1 cellular context compared by ENCODE assay signal in the genomic region with DNA sequence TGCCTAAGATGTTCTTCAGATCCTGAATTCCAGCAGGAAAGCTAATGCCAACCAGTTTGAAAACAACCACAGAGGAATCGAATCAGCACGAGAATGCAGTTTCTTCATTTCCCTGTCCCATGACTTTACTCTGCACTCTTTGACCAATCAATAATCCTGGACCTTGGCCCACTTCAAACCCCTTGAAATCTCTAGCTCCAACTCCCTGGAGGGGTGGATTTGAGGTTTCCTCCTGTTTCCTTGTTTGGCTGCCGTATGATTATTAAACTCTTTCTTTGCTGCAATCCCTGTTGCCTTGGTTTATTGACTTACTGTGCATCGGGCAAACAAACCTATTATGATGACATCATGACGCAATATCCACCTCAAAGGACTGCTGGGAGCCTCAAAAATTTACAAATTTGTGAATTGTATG.
TF ChIP-seq lines count a peak whose summit lies in the region.

No MANE protein-coding gene starts in this region.

TF ChIP-seq in HepG2, 621 proteins besides CTCF, POLR2A, EP300 and RAD21 (continued from another document and continues in another):
- TF ChIP-seq CEBPZ (IDR thresholded peaks at IDR 0.05; ENCODE audit: low read length) (no peak), ZNF768 (CRISPR knock-in tag; IDR thresholded peaks at IDR 0.05) (no peak), RCOR2 (CRISPR knock-in tag; IDR thresholded peaks at IDR 0.05) (peak; percentile 72), AFF4 (CRISPR knock-in tag; IDR thresholded peaks at IDR 0.05) (no peak), TBP (CRISPR knock-in tag; IDR thresholded peaks at IDR 0.05) (no peak), ZNF781 (CRISPR knock-in tag; IDR thresholded peaks at IDR 0.05; ENCODE audit: borderline replicate concordance, not compliant biosample characterization) (no peak), FOXC1 (CRISPR knock-in tag; IDR thresholded peaks at IDR 0.05; ENCODE audit: borderline replicate concordance) (no peak), ZIK1 (CRISPR knock-in tag; IDR thresholded peaks at IDR 0.05; ENCODE audit: borderline replicate concordance, low read depth) (no peak), FIP1L1 (IDR thresholded peaks at IDR 0.05; ENCODE audit: borderline replicate concordance, insufficient read depth, low read depth, low read length) (no peak), IKZF5 (CRISPR knock-in tag; IDR thresholded peaks at IDR 0.05) (peak; percentile 53; the same call in 1 of the 2 replicates), KLF13 (CRISPR knock-in tag; IDR thresholded peaks at IDR 0.05) (no peak), KLF16 (CRISPR knock-in tag; IDR thresholded peaks at IDR 0.05) (peak in 1 of 2 experiments; percentile 73; a peak in 2 of 4 replicates), ZNF674 (CRISPR knock-in tag; IDR thresholded peaks at IDR 0.05; ENCODE audit: low read depth) (no peak), HNF4A (CRISPR knock-in tag; IDR thresholded peaks at IDR 0.05) (peak; percentile 91), ZNF460 (CRISPR knock-in tag; IDR thresholded peaks at IDR 0.05; ENCODE audit: borderline replicate concordance) (no peak), HNF1B (CRISPR knock-in tag; IDR thresholded peaks at IDR 0.05) (no peak), FOXP1 (IDR thresholded peaks at IDR 0.05) (no peak), FOXP1 (CRISPR knock-in tag; IDR thresholded peaks at IDR 0.05) (peak; percentile 85), FOSL1 (CRISPR knock-in tag; IDR thresholded peaks at IDR 0.05; ENCODE audit: borderline replicate concordance) (no peak), BCL6 (CRISPR knock-in tag; IDR thresholded peaks at IDR 0.05) (peak; percentile 82), ZNF772 (CRISPR knock-in tag; IDR thresholded peaks at IDR 0.05) (no peak), ZNF326 (CRISPR knock-in tag; IDR thresholded peaks at IDR 0.05; ENCODE audit: borderline replicate concordance) (no peak), EHMT2 (IDR thresholded peaks at IDR 0.05; ENCODE audit: borderline replicate concordance, low read depth, low read length) (no peak), ZNF83 (CRISPR knock-in tag; IDR thresholded peaks at IDR 0.05; ENCODE audit: borderline replicate concordance) (no peak), KLF6 (CRISPR knock-in tag; IDR thresholded peaks at IDR 0.05) (peak; percentile 49; the same call in 1 of the 2 replicates), ZNF180 (CRISPR knock-in tag; IDR thresholded peaks at IDR 0.05; ENCODE audit: borderline replicate concordance, low read depth) (no peak), ZNF703 (CRISPR knock-in tag; IDR thresholded peaks at IDR 0.05; ENCODE audit: borderline replicate concordance) (no peak), KAT7 (CRISPR knock-in tag; IDR thresholded peaks at IDR 0.05; ENCODE audit: borderline replicate concordance) (no peak), SRSF1 (optimal IDR thresholded peaks at IDR 0.05; ENCODE audit: low read depth, low read length) (no peak), FOXJ3 (CRISPR knock-in tag; IDR thresholded peaks at IDR 0.05; ENCODE audit: borderline replicate concordance) (peak; percentile 92), ZNF792 (CRISPR knock-in tag; IDR thresholded peaks at IDR 0.05) (no peak), ZNF543 (CRISPR knock-in tag; IDR thresholded peaks at IDR 0.05) (no peak), SNAI1 (CRISPR knock-in tag; IDR thresholded peaks at IDR 0.05; ENCODE audit: borderline replicate concordance) (no peak), LRRFIP1 (CRISPR knock-in tag; conservative IDR thresholded peaks at IDR 0.05) (no peak), ZMYM4 (CRISPR knock-in tag; IDR thresholded peaks at IDR 0.05) (peak; percentile 71), ARID2 (CRISPR knock-in tag; IDR thresholded peaks at IDR 0.05; ENCODE audit: borderline replicate concordance) (no peak)
- TF ChIP-seq, protein P1, sequence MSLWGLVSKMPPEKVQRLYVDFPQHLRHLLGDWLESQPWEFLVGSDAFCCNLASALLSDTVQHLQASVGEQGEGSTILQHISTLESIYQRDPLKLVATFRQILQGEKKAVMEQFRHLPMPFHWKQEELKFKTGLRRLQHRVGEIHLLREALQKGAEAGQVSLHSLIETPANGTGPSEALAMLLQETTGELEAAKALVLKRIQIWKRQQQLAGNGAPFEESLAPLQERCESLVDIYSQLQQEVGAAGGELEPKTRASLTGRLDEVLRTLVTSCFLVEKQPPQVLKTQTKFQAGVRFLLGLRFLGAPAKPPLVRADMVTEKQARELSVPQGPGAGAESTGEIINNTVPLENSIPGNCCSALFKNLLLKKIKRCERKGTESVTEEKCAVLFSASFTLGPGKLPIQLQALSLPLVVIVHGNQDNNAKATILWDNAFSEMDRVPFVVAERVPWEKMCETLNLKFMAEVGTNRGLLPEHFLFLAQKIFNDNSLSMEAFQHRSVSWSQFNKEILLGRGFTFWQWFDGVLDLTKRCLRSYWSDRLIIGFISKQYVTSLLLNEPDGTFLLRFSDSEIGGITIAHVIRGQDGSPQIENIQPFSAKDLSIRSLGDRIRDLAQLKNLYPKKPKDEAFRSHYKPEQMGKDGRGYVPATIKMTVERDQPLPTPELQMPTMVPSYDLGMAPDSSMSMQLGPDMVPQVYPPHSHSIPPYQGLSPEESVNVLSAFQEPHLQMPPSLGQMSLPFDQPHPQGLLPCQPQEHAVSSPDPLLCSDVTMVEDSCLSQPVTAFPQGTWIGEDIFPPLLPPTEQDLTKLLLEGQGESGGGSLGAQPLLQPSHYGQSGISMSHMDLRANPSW (CRISPR knock-in tag; IDR thresholded peaks at IDR 0.05; ENCODE audit: borderline replicate concordance): no peak
- TF ChIP-seq, protein P2, sequence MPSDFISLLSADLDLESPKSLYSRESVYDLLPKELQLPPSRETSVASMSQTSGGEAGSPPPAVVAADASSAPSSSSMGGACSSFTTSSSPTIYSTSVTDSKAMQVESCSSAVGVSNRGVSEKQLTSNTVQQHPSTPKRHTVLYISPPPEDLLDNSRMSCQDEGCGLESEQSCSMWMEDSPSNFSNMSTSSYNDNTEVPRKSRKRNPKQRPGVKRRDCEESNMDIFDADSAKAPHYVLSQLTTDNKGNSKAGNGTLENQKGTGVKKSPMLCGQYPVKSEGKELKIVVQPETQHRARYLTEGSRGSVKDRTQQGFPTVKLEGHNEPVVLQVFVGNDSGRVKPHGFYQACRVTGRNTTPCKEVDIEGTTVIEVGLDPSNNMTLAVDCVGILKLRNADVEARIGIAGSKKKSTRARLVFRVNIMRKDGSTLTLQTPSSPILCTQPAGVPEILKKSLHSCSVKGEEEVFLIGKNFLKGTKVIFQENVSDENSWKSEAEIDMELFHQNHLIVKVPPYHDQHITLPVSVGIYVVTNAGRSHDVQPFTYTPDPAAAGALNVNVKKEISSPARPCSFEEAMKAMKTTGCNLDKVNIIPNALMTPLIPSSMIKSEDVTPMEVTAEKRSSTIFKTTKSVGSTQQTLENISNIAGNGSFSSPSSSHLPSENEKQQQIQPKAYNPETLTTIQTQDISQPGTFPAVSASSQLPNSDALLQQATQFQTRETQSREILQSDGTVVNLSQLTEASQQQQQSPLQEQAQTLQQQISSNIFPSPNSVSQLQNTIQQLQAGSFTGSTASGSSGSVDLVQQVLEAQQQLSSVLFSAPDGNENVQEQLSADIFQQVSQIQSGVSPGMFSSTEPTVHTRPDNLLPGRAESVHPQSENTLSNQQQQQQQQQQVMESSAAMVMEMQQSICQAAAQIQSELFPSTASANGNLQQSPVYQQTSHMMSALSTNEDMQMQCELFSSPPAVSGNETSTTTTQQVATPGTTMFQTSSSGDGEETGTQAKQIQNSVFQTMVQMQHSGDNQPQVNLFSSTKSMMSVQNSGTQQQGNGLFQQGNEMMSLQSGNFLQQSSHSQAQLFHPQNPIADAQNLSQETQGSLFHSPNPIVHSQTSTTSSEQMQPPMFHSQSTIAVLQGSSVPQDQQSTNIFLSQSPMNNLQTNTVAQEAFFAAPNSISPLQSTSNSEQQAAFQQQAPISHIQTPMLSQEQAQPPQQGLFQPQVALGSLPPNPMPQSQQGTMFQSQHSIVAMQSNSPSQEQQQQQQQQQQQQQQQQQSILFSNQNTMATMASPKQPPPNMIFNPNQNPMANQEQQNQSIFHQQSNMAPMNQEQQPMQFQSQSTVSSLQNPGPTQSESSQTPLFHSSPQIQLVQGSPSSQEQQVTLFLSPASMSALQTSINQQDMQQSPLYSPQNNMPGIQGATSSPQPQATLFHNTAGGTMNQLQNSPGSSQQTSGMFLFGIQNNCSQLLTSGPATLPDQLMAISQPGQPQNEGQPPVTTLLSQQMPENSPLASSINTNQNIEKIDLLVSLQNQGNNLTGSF (CRISPR knock-in tag; IDR thresholded peaks at IDR 0.05): no peak
- TF ChIP-seq, protein P3, sequence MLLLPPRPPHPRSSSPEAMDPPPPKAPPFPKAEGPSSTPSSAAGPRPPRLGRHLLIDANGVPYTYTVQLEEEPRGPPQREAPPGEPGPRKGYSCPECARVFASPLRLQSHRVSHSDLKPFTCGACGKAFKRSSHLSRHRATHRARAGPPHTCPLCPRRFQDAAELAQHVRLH (CRISPR knock-in tag; IDR thresholded peaks at IDR 0.05; ENCODE audit: borderline replicate concordance, low read depth): no peak
